In the genomic region with DNA sequence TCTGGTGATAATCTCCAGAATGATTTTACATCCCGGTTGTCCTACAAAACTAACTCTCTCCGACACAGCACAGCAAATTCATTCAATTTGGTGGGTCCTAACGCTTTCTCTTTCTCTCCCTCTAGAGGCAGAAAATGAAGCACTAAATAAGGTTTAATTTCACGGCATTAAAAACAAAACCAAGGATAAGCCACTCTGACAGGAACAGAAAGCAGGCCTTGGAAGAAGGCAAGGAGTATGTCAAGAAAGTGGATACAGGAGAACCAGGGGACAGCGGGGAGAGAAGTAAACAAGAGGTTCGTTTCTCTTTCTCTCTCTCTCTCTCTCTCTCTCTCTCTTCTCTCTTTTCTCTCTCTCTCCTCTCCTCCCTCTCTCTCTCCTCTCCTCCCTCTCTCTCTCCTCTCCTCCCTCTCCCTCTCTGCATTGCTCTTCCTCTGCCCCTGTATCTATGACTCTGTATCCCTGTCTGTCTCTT, we compare ENCODE assay signal across 9 cellular contexts. TPM values are rescaled to one million over a fixed set of nuclear protein-coding genes. Genes with fewer than 3 reads are reported as not detected.
A peak's percentile ranks its signal among the peaks of the same experiment; 100 is the strongest.
DNase-seq lines count a peak whose midpoint lies in the region; ATAC-seq and TF ChIP-seq lines count a peak whose summit lies in the region.
"Had no signal": no experiment of that assay in that cellular context is flagged by ENCODE, and none has a peak within 500 bp of the region (broad histone marks: within the 10 kb centered on the region; RNA-seq: fewer than 3 reads in every experiment).

No MANE protein-coding gene starts in this region.

- CTCF ChIA-PET in PC-3 (lab: Charles Lee) = no interaction called here

- DNase-seq in GM06990 (ENCODE audit: extremely low read depth, insufficient read length) (no peak), PC-3 (peak; percentile 33), foreskin fibroblast (peak; percentile 43 to 76), sigmoid colon (no peak), NCI-H2171 treated with DMSO at 0.1 percent for 48 hours (lab: John Stamatoyannopoulos, UW) (no peak), RKO (ENCODE audit: low spot score) (no peak), NCI-H446 (lab: John Stamatoyannopoulos, UW) (no peak)
- DNase-seq: activated naive CD4-positive, alpha-beta T cell had no signal

- H4K20me1 ChIP-seq in PC-3 (ENCODE audit: low read length) = no peaks in the 10 kb centered on the region

- no peak for TF ChIP-seq POLR2A in sigmoid colon (IDR thresholded peaks at IDR 0.05)

- ATAC-seq in PC-3 (peak; percentile 62), HG03025 (IDR thresholded peaks at IDR 0.05; ENCODE audit: low FRiP score, unreplicated experiment) (no peak)

- no peak overlapping the region for H3K9ac ChIP-seq in PC-3 (ENCODE audit: low read length)

- H3K27me3 ChIP-seq in GM06990 (replicated peaks; ENCODE audit: control insufficient read depth, insufficient read depth, low read length) (no peaks in the 10 kb centered on the region), PC-3 (ENCODE audit: low read length) (no peaks in the 10 kb centered on the region), sigmoid colon (no peaks in the 10 kb centered on the region)

- H3F3A ChIP-seq in PC-3 (ENCODE audit: low read length, unreplicated experiment) = no peaks in the 10 kb centered on the region

- no peaks in the 10 kb centered on the region for H3K9me2 ChIP-seq in PC-3 (replicated peaks; ENCODE audit: low read length)

- H3K9me3 ChIP-seq in PC-3 (ENCODE audit: low read length) = no peaks in the 10 kb centered on the region
- H3K9me3 ChIP-seq in sigmoid colon = no peaks in the 10 kb centered on the region

- TF ChIP-seq EP300 in sigmoid colon (IDR thresholded peaks at IDR 0.05) = no peak

- no peak overlapping the region for H3K4me2 ChIP-seq in PC-3 (ENCODE audit: low read length)

- H2AFZ ChIP-seq in PC-3 (ENCODE audit: low read length) = peak overlapping the region; percentile 42; the same call in 1 of the 2 replicates

- TF ChIP-seq CTCF in GM06990 (IDR thresholded peaks at IDR 0.05; ENCODE audit: insufficient read depth, low read length, poor library complexity, severe bottlenecking) (peak; percentile 13), PC-3 (conservative IDR thresholded peaks at IDR 0.05; ENCODE audit: low read depth, low read length) (peak; percentile 49), foreskin fibroblast (IDR thresholded peaks at IDR 0.05; ENCODE audit: low read depth, low read length) (peak; percentile 60), sigmoid colon (IDR thresholded peaks at IDR 0.05) (peak in 3 of 4 experiments; percentile 31 to 54 (median 37))

- no peaks in the 10 kb centered on the region for H3K79me2 ChIP-seq in PC-3 (ENCODE audit: low read length)

- BruUV-seq in PC-3 (replicated peaks; lab: Mats Ljungman, UMichigan) = no TSS peak

- H3K4me3 ChIP-seq in GM06990 (replicated peaks; ENCODE audit: low read depth, low read length) (no peak overlapping the region), PC-3 (ENCODE audit: low read length) (no peak overlapping the region), foreskin fibroblast (ENCODE audit: low read depth in 1 of 2, low read length in 2 of 2) (peak overlapping the region in 1 of 2 donors; percentile 2), sigmoid colon (peak overlapping the region in 3 of 4 donors; percentile 13 to 29 (median 19))

- intact Hi-C loops in PC-3 (cut with micrococcal nuclease) = loop anchor here (5.0 kb wide), 2 partner anchors 73 to 353 kb away; no protein-coding TSS in a partner anchor
- intact Hi-C loops in sigmoid colon (cut with DNase I) = no loop called here

- 19 to 38% methylated on average over 6 of the region's 6 CpGs for WGBS in sigmoid colon, 2 donors

- H3K36me3 ChIP-seq in GM06990 (ENCODE audit: control insufficient read depth, insufficient read depth, low read length) (no peaks in the 10 kb centered on the region), PC-3 (ENCODE audit: low read depth, low read length) (no peaks in the 10 kb centered on the region), sigmoid colon (no peaks in the 10 kb centered on the region)

- H3K27ac ChIP-seq in PC-3 (ENCODE audit: low read length) = no peak overlapping the region
- peak overlapping the region; percentile 53 to 74 (median 68) for H3K27ac ChIP-seq in sigmoid colon

- H3K4me1 ChIP-seq in PC-3 (ENCODE audit: insufficient read depth, low read length) = no peaks in the 10 kb centered on the region
- H3K4me1 ChIP-seq in sigmoid colon = peaks cover 0 to 26% (median 23%) of the 10 kb centered on the region in 4 donors

- POLR2A ChIA-PET in PC-3 (lab: Charles Lee; ENCODE audit: unreplicated experiment) = no interaction called here

RNA-seq across cellular contexts. Expression of a gene that starts 49.8 kb away (rescaled TPM):
- 0.29 and 1.3 TPM in 2 replicates for total RNA-seq in PC-3 (2014; rRNA removed)
- 10 to 100 TPM; 11.9 to 30.5 (median 25.9) TPM for total RNA-seq in sigmoid colon
- polyA plus RNA-seq in sigmoid colon = 1 to 10 TPM in 2 of 3 donors, under 1 TPM in 1; 0.46 to 6.0 (median 4.5) TPM

Comparison
In these comparisons a context has a peak if more than half of its experiments do, and no peak if none do; other contexts are left out.
1. DNase-seq: peak in PC-3 (single experiment) and foreskin fibroblast (2 of 2); none in GM06990 (single experiment), sigmoid colon (single experiment), NCI-H2171 treated with DMSO at 0.1 percent for 48 hours (single experiment), RKO (single experiment) and NCI-H446 (0 of 2).
2. H3K4me3 ChIP-seq: peak in sigmoid colon (3 of 4); none in GM06990 (single experiment) and PC-3 (single experiment).
3. Peak in every context shown above with its lines, with median percentiles within 50 percentile points of each other: CTCF ChIP-seq.